In genomic region chr14:85731198-85731597, GRCh38 we compare ENCODE assay signal across 16 cellular contexts.
A peak's percentile ranks its signal among the peaks of the same experiment; 100 is the strongest.
DNase-seq lines count a peak whose midpoint lies in the region; ATAC-seq, FAIRE-seq and TF ChIP-seq lines count a peak whose summit lies in the region.
"Had no signal": no experiment of that assay in that cellular context is flagged by ENCODE, and none has a peak within 500 bp of the region (broad histone marks: within the 10 kb centered on the region; RNA-seq: fewer than 3 reads in every experiment).

No MANE protein-coding gene starts in this region.

- H3K9me3 Mint-ChIP-seq in activated T-cell treated with anti-CD3 and anti-CD28 coated beads, Interleukin-2, amount 50 U/mL, for 24 hours, result no peaks in the 10 kb centered on the region
- H3K9me3 Mint-ChIP-seq: activated CD4-positive, alpha-beta T cell treated with anti-CD3 and anti-CD28 coated beads, Interleukin-2, amount 10 ng/mL, durations not matched to agents 24 days and 14 days; neural crest cell; T-helper 1 cell treated with Interleukin-12 subunit alpha and Interleukin-12 subunit beta and Interleukin-4 antibody, amounts not matched to agents 30 μg/mL and 1 μg/mL, for 36 hours had no signal

- no peak overlapping the region for H3K18ac ChIP-seq in H1 (ENCODE audit: extremely low read depth, low read length)

- no peak for TF ChIP-seq RAD21 in H1 (IDR thresholded peaks at IDR 0.05 in 1 of 2, conservative IDR thresholded peaks at IDR 0.05 in 1 of 2; ENCODE audit: low read depth in 2 of 2, low read length in 2 of 2)

- no peak overlapping the region for H3K9ac ChIP-seq in H1 (replicated peaks in 1 of 4; ENCODE audit: extremely low read depth in 1 of 4, low read depth in 3 of 4, low read length in 3 of 4)

- H2BK5ac ChIP-seq in H1 (ENCODE audit: low read depth, low read length), result no peak overlapping the region

- DNase-seq in HS-5 (ENCODE audit: low read depth), result peak; percentile 81
- no peak for DNase-seq in H1 (ENCODE audit: low read depth in 1 of 2, low spot score in 2 of 2)
- peak; percentile 46 for DNase-seq in left kidney (ENCODE audit: low read depth, low spot score)
- DNase-seq in upper lobe of right lung, result no peak
- no peak for DNase-seq in T-helper 2 cell
- no peak for DNase-seq in activated T-cell treated with anti-CD3 and anti-CD28 coated beads, Interleukin-2, amount 50 U/mL, for 24 hours
- DNase-seq in NOMO-1 treated with DMSO at 0.1 percent for 48 hours (lab: John Stamatoyannopoulos, UW; ENCODE audit: unreplicated experiment), result no peak
- DNase-seq: activated CD4-positive, alpha-beta T cell treated with anti-CD3 and anti-CD28 coated beads, Interleukin-2, amount 10 ng/mL, durations not matched to agents 24 days and 14 days; MV-4-11; NCI-H446; tibial artery had no signal

- H2BK120ac ChIP-seq in H1 (replicated peaks; ENCODE audit: low read depth, low read length), result no peak overlapping the region

- no peaks in the 10 kb centered on the region for H3K23me2 ChIP-seq in H1 (ENCODE audit: low read depth, low read length)

- H3K4me3 ChIP-seq in H1 (ENCODE audit: extremely low read depth in 1 of 4, insufficient read depth in 2 of 4, low read depth in 3 of 4, low read length in 4 of 4), result no peak overlapping the region
- no peak overlapping the region for H3K4me3 ChIP-seq in upper lobe of right lung
- H3K4me3 ChIP-seq: cardiac muscle cell, tibial artery had no signal

- no peaks in the 10 kb centered on the region for H4K20me1 ChIP-seq in H1 (replicated peaks in 1 of 2; ENCODE audit: control insufficient read depth in 1 of 2, insufficient read depth in 2 of 2, low read length in 2 of 2)

- H3K36me3 ChIP-seq in H1 (ENCODE audit: control insufficient read depth in 2 of 4, insufficient read depth in 4 of 4, low read length in 3 of 4), result no peaks in the 10 kb centered on the region
- H3K36me3 ChIP-seq in upper lobe of right lung, result no peaks in the 10 kb centered on the region
- H3K36me3 ChIP-seq: cardiac muscle cell, tibial artery had no signal

- H4K91ac ChIP-seq in H1 (replicated peaks; ENCODE audit: insufficient read length, low read length), result no peak overlapping the region

- POLR2A ChIA-PET in H1 (lab: Charles Lee; ENCODE audit: partially characterized antibody), result no interaction called here

- ATAC-seq in upper lobe of right lung, result peak; percentile 67
- no peak for ATAC-seq in HG03108 (IDR thresholded peaks at IDR 0.05; ENCODE audit: unreplicated experiment)
- ATAC-seq: Panc1 had no signal

- H2BK12ac ChIP-seq in H1 (ENCODE audit: low read depth, low read length), result no peak overlapping the region

- H3K9me3 ChIP-seq in H1 (ENCODE audit: insufficient read depth in 2 of 2, low read depth in 1 of 2, low read length in 1 of 2) (no peaks in the 10 kb centered on the region), upper lobe of right lung (no peaks in the 10 kb centered on the region)
- H3K9me3 ChIP-seq: tibial artery had no signal

- no peak overlapping the region for H3K23ac ChIP-seq in H1 (ENCODE audit: insufficient read length)

- H3K4ac ChIP-seq in H1 (replicated peaks; ENCODE audit: insufficient read length, low read depth, low read length), result no peak overlapping the region

- TF ChIP-seq EP300 in H1 (IDR thresholded peaks at IDR 0.05; ENCODE audit: borderline replicate concordance in 1 of 2, low read depth in 2 of 2, low read length in 2 of 2), result no peak

- no peak overlapping the region for H3K14ac ChIP-seq in H1 (ENCODE audit: insufficient read length)

- no peaks in the 10 kb centered on the region for H3K36me3 Mint-ChIP-seq in activated T-cell treated with anti-CD3 and anti-CD28 coated beads, Interleukin-2, amount 50 U/mL, for 24 hours (ENCODE audit: low read depth)

- H2BK20ac ChIP-seq in H1 (ENCODE audit: low read length), result no peak overlapping the region

- H3K27ac Mint-ChIP-seq in activated T-cell treated with anti-CD3 and anti-CD28 coated beads, Interleukin-2, amount 50 U/mL, for 24 hours, result no peak overlapping the region
- H3K27ac Mint-ChIP-seq: activated CD4-positive, alpha-beta T cell treated with anti-CD3 and anti-CD28 coated beads, Interleukin-2, amount 10 ng/mL, durations not matched to agents 24 days and 14 days; T-helper 1 cell treated with Interleukin-12 subunit alpha and Interleukin-12 subunit beta and Interleukin-4 antibody, amounts not matched to agents 30 μg/mL and 1 μg/mL, for 36 hours had no signal

- no peak overlapping the region for H3K27ac ChIP-seq in H1 (ENCODE audit: low read depth, low read length)
- H3K27ac ChIP-seq in upper lobe of right lung, result no peak overlapping the region
- H3K27ac ChIP-seq: cardiac muscle cell, tibial artery had no signal

- no peak overlapping the region for H4K8ac ChIP-seq in H1 (ENCODE audit: extremely low read depth, insufficient read depth, low read length)

- H3K4me1 ChIP-seq in H1 (replicated peaks in 1 of 4; ENCODE audit: control insufficient read depth in 3 of 4, insufficient read depth in 4 of 4, low read length in 3 of 4), result no peaks in the 10 kb centered on the region
- H3K4me1 ChIP-seq in upper lobe of right lung, result no peaks in the 10 kb centered on the region
- H3K4me1 ChIP-seq: tibial artery had no signal

- peak overlapping the region; percentile 64; the same call in 1 of the 2 replicates for H2AFZ ChIP-seq in H1 (ENCODE audit: low read length)

- no peak overlapping the region for H4K5ac ChIP-seq in H1 (ENCODE audit: insufficient read length, low read depth, low read length)

- TF ChIP-seq POLR2A in H1 (IDR thresholded peaks at IDR 0.05; ENCODE audit: control extremely low read depth in 1 of 2, low read depth in 2 of 2, low read length in 2 of 2), result no peak

- H3K27me3 ChIP-seq in H1 (replicated peaks in 1 of 4; ENCODE audit: control insufficient read depth in 3 of 4, extremely low read depth in 1 of 4, insufficient read depth in 3 of 4, low read length in 3 of 4), result no peaks in the 10 kb centered on the region
- H3K27me3 ChIP-seq in upper lobe of right lung, result no peaks in the 10 kb centered on the region
- H3K27me3 ChIP-seq: cardiac muscle cell, tibial artery had no signal

- H3K4me1 Mint-ChIP-seq in activated T-cell treated with anti-CD3 and anti-CD28 coated beads, Interleukin-2, amount 50 U/mL, for 24 hours (ENCODE audit: low read depth), result no peaks in the 10 kb centered on the region
- H3K4me1 Mint-ChIP-seq: activated CD4-positive, alpha-beta T cell treated with anti-CD3 and anti-CD28 coated beads, Interleukin-2, amount 10 ng/mL, durations not matched to agents 24 days and 14 days; neural crest cell had no signal

- H3K4me3 Mint-ChIP-seq in activated T-cell treated with anti-CD3 and anti-CD28 coated beads, Interleukin-2, amount 50 U/mL, for 24 hours, result no peak overlapping the region
- H3K4me3 Mint-ChIP-seq: activated CD4-positive, alpha-beta T cell treated with anti-CD3 and anti-CD28 coated beads, Interleukin-2, amount 10 ng/mL, durations not matched to agents 24 days and 14 days; neural crest cell; T-helper 1 cell treated with Interleukin-12 subunit alpha and Interleukin-12 subunit beta and Interleukin-4 antibody, amounts not matched to agents 30 μg/mL and 1 μg/mL, for 36 hours had no signal

- no peaks in the 10 kb centered on the region for H3K79me1 ChIP-seq in H1 (ENCODE audit: low read depth, low read length)

- H3K4me2 ChIP-seq in H1 (ENCODE audit: insufficient read depth in 1 of 2, low read depth in 2 of 2, low read length in 2 of 2), result no peak overlapping the region

- no peak overlapping the region for H2AK5ac ChIP-seq in H1 (ENCODE audit: low read depth, low read length)

- no peak overlapping the region for H2BK15ac ChIP-seq in H1 (ENCODE audit: low read length)

- H3K56ac ChIP-seq in H1 (replicated peaks; ENCODE audit: insufficient read length, low read depth, low read length), result no peak overlapping the region

- TF ChIP-seq CTCF in H1 (IDR thresholded peaks at IDR 0.05; ENCODE audit: control extremely low read depth in 1 of 3, insufficient read depth in 1 of 3, low read depth in 1 of 3, low read length in 3 of 3), result no peak
- TF ChIP-seq CTCF in upper lobe of right lung (IDR thresholded peaks at IDR 0.05), result no peak

- CTCF ChIA-PET in H1 (lab: Charles Lee; ENCODE audit: partially characterized antibody), result interaction anchor here (1.0 kb wide), 1 partner anchor 30 kb away, joined by 3 read pairs; no protein-coding TSS in a partner anchor

- no peak for FAIRE-seq in H1 (lab: Jason Lieb, UNC)

- H3K27me3 Mint-ChIP-seq in activated T-cell treated with anti-CD3 and anti-CD28 coated beads, Interleukin-2, amount 50 U/mL, for 24 hours, result no peaks in the 10 kb centered on the region
- H3K27me3 Mint-ChIP-seq: activated CD4-positive, alpha-beta T cell treated with anti-CD3 and anti-CD28 coated beads, Interleukin-2, amount 10 ng/mL, durations not matched to agents 24 days and 14 days had no signal

- H3K79me2 ChIP-seq in H1 (ENCODE audit: control insufficient read depth in 1 of 2, insufficient read depth in 2 of 2, low read length in 2 of 2), result no peaks in the 10 kb centered on the region

- intact Hi-C loops in upper lobe of right lung (cut with DNase I), result no loop called here

TF ChIP-seq in H1, 55 proteins besides CTCF, POLR2A, EP300 and RAD21:
- TF ChIP-seq GABPA (IDR thresholded peaks at IDR 0.05; ENCODE audit: borderline replicate concordance, insufficient read depth, low read length) (no peak), KDM5A (IDR thresholded peaks at IDR 0.05; ENCODE audit: low read length) (no peak), SP1 (IDR thresholded peaks at IDR 0.05; ENCODE audit: low read depth, low read length) (no peak), CHD1 (IDR thresholded peaks at IDR 0.05; ENCODE audit: low read depth, low read length) (no peak), TBP (IDR thresholded peaks at IDR 0.05; ENCODE audit: low read depth, low read length) (no peak)

Comparison
In these comparisons a context has a peak if more than half of its experiments do, and no peak if none do; other contexts are left out.
1. DNase-seq: peak in HS-5 (single experiment) and left kidney (single experiment); none in H1 (0 of 2), upper lobe of right lung (single experiment), T-helper 2 cell (0 of 5), activated T-cell treated with anti-CD3 and anti-CD28 coated beads, Interleukin-2, amount 50 U/mL, for 24 hours (single experiment) and NOMO-1 treated with DMSO at 0.1 percent for 48 hours (single experiment).